In genomic region chrX:20664774-20665173, GRCh38 we compare ENCODE assay signal across 22 cellular contexts.
DNase-seq lines count a peak whose midpoint lies in the region; ATAC-seq and TF ChIP-seq lines count a peak whose summit lies in the region.
"Had no signal": no experiment of that assay in that cellular context is flagged by ENCODE, and none has a peak within 500 bp of the region (broad histone marks: within the 10 kb centered on the region; RNA-seq: fewer than 3 reads in every experiment).

No MANE protein-coding gene starts in this region.

- H3K27me3 Mint-ChIP-seq in H9 (ENCODE audit: low read depth) (no peaks in the 10 kb centered on the region; the same call in 1 of the 2 replicates), endothelial cell (ENCODE audit: unreplicated experiment) (no peaks in the 10 kb centered on the region), osteocyte (ENCODE audit: unreplicated experiment) (no peaks in the 10 kb centered on the region)
- peaks cover 7% of the 10 kb centered on the region for H3K27me3 Mint-ChIP-seq in activated T-cell treated with anti-CD3 and anti-CD28 coated beads, Interleukin-2, amount 50 U/mL, for 72 hours (ENCODE audit: low read depth)
- H3K27me3 Mint-ChIP-seq: activated naive CD4-positive, alpha-beta T cell treated with anti-CD3 and anti-CD28 coated beads, Interleukin-2, amount 10 ng/mL, durations not matched to agents 7 days and 5 days; stimulated activated naive B cell treated with anti-CD40 and anti-IgM and Interleukin-4, amounts not matched to agents 10 μg/mL and 1 μg/mL and 100 μg/mL, for 72 hours had no signal

- H3K4me1 Mint-ChIP-seq in H9 (peaks cover 22 to 32% of the 10 kb centered on the region in 2 experiments), endothelial cell (ENCODE audit: unreplicated experiment) (no peaks in the 10 kb centered on the region), osteocyte (ENCODE audit: unreplicated experiment) (peaks cover 52% of the 10 kb centered on the region)
- no peaks in the 10 kb centered on the region for H3K4me1 Mint-ChIP-seq in activated T-cell treated with anti-CD3 and anti-CD28 coated beads, Interleukin-2, amount 50 U/mL, for 72 hours (ENCODE audit: low read depth)
- H3K4me1 Mint-ChIP-seq: activated naive CD4-positive, alpha-beta T cell treated with anti-CD3 and anti-CD28 coated beads, Interleukin-2, amount 10 ng/mL, durations not matched to agents 7 days and 5 days; CD8-positive, alpha-beta memory T cell; stimulated activated naive B cell treated with anti-CD40 and anti-IgM and Interleukin-4, amounts not matched to agents 10 μg/mL and 1 μg/mL and 100 μg/mL, for 72 hours had no signal

- no peaks in the 10 kb centered on the region; a peak in 1 of 7 replicates for H3K36me3 Mint-ChIP-seq in H9 (ENCODE audit: insufficient read depth in 1 of 3, low read depth in 3 of 3)
- H3K36me3 Mint-ChIP-seq in endothelial cell (ENCODE audit: low read depth, unreplicated experiment) = no peaks in the 10 kb centered on the region
- no peaks in the 10 kb centered on the region for H3K36me3 Mint-ChIP-seq in osteocyte (ENCODE audit: unreplicated experiment)
- no peaks in the 10 kb centered on the region for H3K36me3 Mint-ChIP-seq in activated T-cell treated with anti-CD3 and anti-CD28 coated beads, Interleukin-2, amount 50 U/mL, for 72 hours (ENCODE audit: insufficient read depth in 2 of 2)
- H3K36me3 Mint-ChIP-seq: activated naive CD4-positive, alpha-beta T cell treated with anti-CD3 and anti-CD28 coated beads, Interleukin-2, amount 10 ng/mL, durations not matched to agents 7 days and 5 days; CD8-positive, alpha-beta memory T cell; stimulated activated naive B cell treated with anti-CD40 and anti-IgM and Interleukin-4, amounts not matched to agents 10 μg/mL and 1 μg/mL and 100 μg/mL, for 72 hours had no signal

- no peak overlapping the region for H3K56ac ChIP-seq in H9 (ENCODE audit: insufficient read length, low read depth, low read length)

- no peak overlapping the region for H2BK12ac ChIP-seq in H9 (ENCODE audit: insufficient read length, low read depth, low read length)

- H3K4me3 Mint-ChIP-seq in H9 (no peak overlapping the region), endothelial cell (ENCODE audit: unreplicated experiment) (no peak overlapping the region), osteocyte (ENCODE audit: unreplicated experiment) (no peak overlapping the region)
- H3K4me3 Mint-ChIP-seq in activated T-cell treated with anti-CD3 and anti-CD28 coated beads, Interleukin-2, amount 50 U/mL, for 72 hours = no peak overlapping the region
- H3K4me3 Mint-ChIP-seq: activated naive CD4-positive, alpha-beta T cell treated with anti-CD3 and anti-CD28 coated beads, Interleukin-2, amount 10 ng/mL, durations not matched to agents 7 days and 5 days; CD8-positive, alpha-beta memory T cell; neural crest cell; stimulated activated naive B cell treated with anti-CD40 and anti-IgM and Interleukin-4, amounts not matched to agents 10 μg/mL and 1 μg/mL and 100 μg/mL, for 72 hours; T-helper 1 cell treated with Interleukin-12 subunit alpha and Interleukin-12 subunit beta and Interleukin-4 antibody, amounts not matched to agents 30 μg/mL and 1 μg/mL, for 36 hours had no signal

- H3K4ac ChIP-seq in H9 (ENCODE audit: low read depth, low read length) = no peak overlapping the region

- DNase-seq in H9 = peak; percentile 28
- peak; percentile 74 for DNase-seq in NCI-H2227 (lab: John Stamatoyannopoulos, UW; ENCODE audit: unreplicated experiment)
- DNase-seq in endothelial cell (ENCODE audit: low spot score) = peak; percentile 10
- no peak for DNase-seq in osteocyte (ENCODE audit: extremely low spot score, unreplicated experiment)
- DNase-seq in uterus = no peak
- no peak for DNase-seq in activated T-cell treated with anti-CD3 and anti-CD28 coated beads, Interleukin-2, amount 50 U/mL, for 72 hours
- DNase-seq in stimulated activated CD4-positive, alpha-beta T cell treated with anti-CD3 and anti-CD28 coated beads, Interleukin-2, amount 100 ng/mL, for 48 hours = no peak
- DNase-seq: activated CD4-positive, alpha-beta T cell treated with anti-CD3 and anti-CD28 coated beads for 48 hours; activated naive CD4-positive, alpha-beta T cell treated with anti-CD3 and anti-CD28 coated beads, Interleukin-2, amount 10 ng/mL, durations not matched to agents 7 days and 5 days; activated T-cell treated with anti-CD3 and anti-CD28 coated beads, Interleukin-2, amount 50 U/mL, for 48 hours; CD8-positive, alpha-beta memory T cell; DND-41; left lung; NCI-H1436 treated with DMSO at 0.1 percent for 48 hours; NCI-H345; psoas muscle; stimulated activated CD4-positive, alpha-beta T cell treated with anti-CD3 and anti-CD28 coated beads, Interleukin-2, amount 100 ng/mL, for 24 hours; stimulated activated naive B cell treated with anti-CD40 and anti-IgM and Interleukin-4, amounts not matched to agents 10 μg/mL and 1 μg/mL and 100 μg/mL, for 72 hours had no signal

- H3K18ac ChIP-seq in H9 (ENCODE audit: insufficient read length, low read depth, low read length) = no peak overlapping the region

- no peaks in the 10 kb centered on the region for H4K20me1 ChIP-seq in H9 (ENCODE audit: control insufficient read depth, insufficient read depth, insufficient read length)

- H3K9me3 Mint-ChIP-seq in H9 (peaks cover 0 to 28% of the 10 kb centered on the region in 2 experiments; a peak in 3 of 5 replicates), endothelial cell (ENCODE audit: unreplicated experiment) (no peaks in the 10 kb centered on the region), osteocyte (ENCODE audit: unreplicated experiment) (peaks cover 8% of the 10 kb centered on the region)
- H3K9me3 Mint-ChIP-seq in activated T-cell treated with anti-CD3 and anti-CD28 coated beads, Interleukin-2, amount 50 U/mL, for 72 hours = no peaks in the 10 kb centered on the region
- H3K9me3 Mint-ChIP-seq: activated naive CD4-positive, alpha-beta T cell treated with anti-CD3 and anti-CD28 coated beads, Interleukin-2, amount 10 ng/mL, durations not matched to agents 7 days and 5 days; neural crest cell; stimulated activated naive B cell treated with anti-CD40 and anti-IgM and Interleukin-4, amounts not matched to agents 10 μg/mL and 1 μg/mL and 100 μg/mL, for 72 hours; T-helper 1 cell treated with Interleukin-12 subunit alpha and Interleukin-12 subunit beta and Interleukin-4 antibody, amounts not matched to agents 30 μg/mL and 1 μg/mL, for 36 hours had no signal

- ATAC-seq in activated T-cell treated with anti-CD3 and anti-CD28 coated beads, Interleukin-2, amount 50 U/mL, for 72 hours (replicated peaks in 1 of 2) = no peak
- ATAC-seq: left lung; psoas muscle; stimulated activated naive B cell treated with anti-CD40 and anti-IgM and Interleukin-4, amounts not matched to agents 10 μg/mL and 1 μg/mL and 100 μg/mL, for 72 hours had no signal

- H3K23ac ChIP-seq in H9 (ENCODE audit: insufficient read length, low read depth, low read length) = no peak overlapping the region

- H3K4me2 ChIP-seq in H9 (ENCODE audit: insufficient read depth, insufficient read length, low read length) = no peak overlapping the region

- no peaks in the 10 kb centered on the region for H3K23me2 ChIP-seq in H9 (ENCODE audit: insufficient read length, low read depth, low read length, poor library complexity, severe bottlenecking)

- H3K27ac ChIP-seq in H9 (ENCODE audit: insufficient read length, low read depth, low read length) (no peak overlapping the region), uterus (no peak overlapping the region)
- H3K27ac ChIP-seq: HL-60, left lung, psoas muscle, thoracic aorta had no signal

- no peaks in the 10 kb centered on the region for H3K79me1 ChIP-seq in H9 (ENCODE audit: insufficient read depth, low read depth, low read length, poor library complexity, severe bottlenecking)

- TF ChIP-seq POLR2A in uterus (IDR thresholded peaks at IDR 0.05) = no peak

- no peak overlapping the region for H3K4me3 ChIP-seq in uterus
- H3K4me3 ChIP-seq: left lung, psoas muscle, thoracic aorta had no signal

- H3K79me2 ChIP-seq in H9 (ENCODE audit: insufficient read depth, low read length) = no peaks in the 10 kb centered on the region

- no peak overlapping the region for H3T11ph ChIP-seq in H9 (ENCODE audit: low read length)

- no peak overlapping the region for H2BK20ac ChIP-seq in H9 (ENCODE audit: low read depth, low read length, poor library complexity, severe bottlenecking)

- H3K4me1 ChIP-seq in H9 (ENCODE audit: insufficient read depth, low read length) = no peaks in the 10 kb centered on the region
- no peaks in the 10 kb centered on the region for H3K4me1 ChIP-seq in uterus
- H3K4me1 ChIP-seq: left lung, psoas muscle had no signal

- peaks cover 23% of the 10 kb centered on the region for H3K9me3 ChIP-seq in H9 (ENCODE audit: control insufficient read depth, low read depth, low read length)
- H3K9me3 ChIP-seq in uterus = no peaks in the 10 kb centered on the region
- H3K9me3 ChIP-seq: left lung, psoas muscle, thoracic aorta had no signal

- H4K5ac ChIP-seq in H9 (ENCODE audit: insufficient read length, low read depth, low read length) = no peak overlapping the region

- H4K8ac ChIP-seq in H9 (replicated peaks; ENCODE audit: insufficient read length, low read depth, low read length) = no peak overlapping the region

- no peaks in the 10 kb centered on the region for H3K27me3 ChIP-seq in H9 (ENCODE audit: insufficient read depth, low read length)
- H3K27me3 ChIP-seq in uterus = no peaks in the 10 kb centered on the region
- H3K27me3 ChIP-seq: left lung had no signal

- H4K91ac ChIP-seq in H9 (ENCODE audit: insufficient read length, low read depth, low read length) = no peak overlapping the region

- H3K9ac ChIP-seq in H9 (ENCODE audit: extremely low read depth, insufficient read length, low read length) = no peak overlapping the region

- no peak overlapping the region for H3K27ac Mint-ChIP-seq in H9
- H3K27ac Mint-ChIP-seq in endothelial cell (ENCODE audit: unreplicated experiment) = no peak overlapping the region
- peak overlapping the region; percentile 80 for H3K27ac Mint-ChIP-seq in osteocyte (ENCODE audit: unreplicated experiment)
- no peak overlapping the region for H3K27ac Mint-ChIP-seq in activated T-cell treated with anti-CD3 and anti-CD28 coated beads, Interleukin-2, amount 50 U/mL, for 72 hours
- H3K27ac Mint-ChIP-seq: activated naive CD4-positive, alpha-beta T cell treated with anti-CD3 and anti-CD28 coated beads, Interleukin-2, amount 10 ng/mL, durations not matched to agents 7 days and 5 days; CD8-positive, alpha-beta memory T cell; stimulated activated naive B cell treated with anti-CD40 and anti-IgM and Interleukin-4, amounts not matched to agents 10 μg/mL and 1 μg/mL and 100 μg/mL, for 72 hours; T-helper 1 cell treated with Interleukin-12 subunit alpha and Interleukin-12 subunit beta and Interleukin-4 antibody, amounts not matched to agents 30 μg/mL and 1 μg/mL, for 36 hours had no signal

- no peak overlapping the region for H3K14ac ChIP-seq in H9 (ENCODE audit: insufficient read depth, low read length)

- H3K36me3 ChIP-seq in uterus = no peaks in the 10 kb centered on the region
- H3K36me3 ChIP-seq: left lung, thoracic aorta had no signal

- H2BK15ac ChIP-seq in H9 (ENCODE audit: low read depth, low read length) = no peak overlapping the region

- no peak overlapping the region for H2AFZ ChIP-seq in H9 (ENCODE audit: low read length)

- no CpG with 5 or more reads among the region's 3 CpGs for WGBS in H9 (ENCODE audit: extremely low coverage, insufficient read length, low lambda C conversion rate)

- TF ChIP-seq CTCF in H9 (conservative IDR thresholded peaks at IDR 0.05) = no peak
- TF ChIP-seq CTCF in endothelial cell (IDR thresholded peaks at IDR 0.05; ENCODE audit: unreplicated experiment) = no peak
- TF ChIP-seq CTCF in osteocyte (IDR thresholded peaks at IDR 0.05) = no peak
- no peak for TF ChIP-seq CTCF in uterus (IDR thresholded peaks at IDR 0.05)

- H2BK120ac ChIP-seq in H9 (ENCODE audit: low read depth, low read length, poor library complexity, severe bottlenecking) = no peak overlapping the region

- no peak overlapping the region for H2AK5ac ChIP-seq in H9 (ENCODE audit: insufficient read length, low read length)

- intact Hi-C loops in uterus (cut with DNase I; ENCODE audit: low total_unique reads) = no loop called here

- no peak overlapping the region for H2BK5ac ChIP-seq in H9 (ENCODE audit: insufficient read length, low read length)

Comparison
In these comparisons a context has a peak if more than half of its experiments do, and no peak if none do; other contexts are left out.
1. DNase-seq: peak in H9 (single experiment), NCI-H2227 (single experiment) and endothelial cell (single experiment); none in osteocyte (single experiment), uterus (0 of 2), activated T-cell treated with anti-CD3 and anti-CD28 coated beads, Interleukin-2, amount 50 U/mL, for 72 hours (0 of 2) and stimulated activated CD4-positive, alpha-beta T cell treated with anti-CD3 and anti-CD28 coated beads, Interleukin-2, amount 100 ng/mL, for 48 hours (0 of 2).